Comparison of ENCODE assay signal across 17 cellular contexts in the genomic region with DNA sequence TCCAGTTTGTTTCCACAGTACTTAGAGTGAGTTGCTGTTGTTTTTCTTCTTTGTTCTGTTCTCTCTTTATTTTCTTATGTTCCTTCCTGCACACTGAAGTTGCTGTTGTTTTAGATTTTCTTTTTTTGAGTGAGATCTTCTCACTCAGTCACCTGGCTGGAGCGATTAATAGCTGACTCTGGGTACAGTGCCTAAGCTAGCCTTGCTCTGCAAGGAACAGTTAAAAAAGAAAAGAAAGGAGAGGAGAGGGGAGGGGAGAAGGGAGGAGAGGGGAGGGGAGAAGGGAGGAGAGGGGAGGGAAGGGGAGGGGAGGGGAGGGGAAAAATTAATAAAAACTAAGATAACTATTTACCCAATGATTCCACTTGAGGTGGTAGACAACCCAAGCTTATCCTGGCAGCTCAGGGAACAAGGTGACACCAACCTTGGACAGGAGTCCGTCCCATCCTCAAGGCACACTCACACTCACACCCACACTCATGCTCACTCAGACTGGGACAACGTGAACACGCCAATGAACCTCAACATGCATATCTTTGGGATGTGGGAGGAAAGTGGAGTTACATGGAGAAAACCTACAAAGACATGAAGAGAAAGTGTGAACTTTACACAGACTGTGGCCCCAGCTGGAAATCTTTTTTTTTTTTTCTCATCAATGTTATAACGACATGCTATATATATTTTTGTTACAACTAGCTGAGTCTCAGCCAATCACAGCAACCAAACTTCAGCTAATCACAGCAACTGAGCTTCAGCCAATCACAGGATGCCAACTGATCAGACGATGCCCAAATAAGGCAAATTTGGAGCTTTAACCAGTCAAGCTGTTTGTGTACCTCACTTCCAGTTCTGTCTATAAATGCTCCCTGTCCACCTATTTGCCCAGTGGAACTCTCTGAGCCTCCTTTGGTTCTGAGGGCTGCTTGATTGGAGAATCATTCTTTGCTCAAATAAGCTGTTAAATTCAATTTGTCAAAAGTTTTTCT.
"Had no signal": no experiment of that assay in that cellular context is flagged by ENCODE, and none has a peak within 500 bp of the region (broad histone marks: within the 10 kb centered on the region; RNA-seq: fewer than 3 reads in every experiment).

No MANE protein-coding gene starts in this region.

- H3K27me3 ChIP-seq: esophagus squamous epithelium, pancreas, spleen, upper lobe of right lung had no signal

- H3K27ac ChIP-seq: esophagus squamous epithelium, pancreas, spleen, upper lobe of right lung had no signal

- H3K4me3 ChIP-seq: esophagus squamous epithelium, pancreas, spleen, thoracic aorta, upper lobe of right lung had no signal

- H3K36me3 ChIP-seq: esophagus squamous epithelium, pancreas, spleen, thoracic aorta, upper lobe of right lung had no signal

- ATAC-seq: activated CD4-positive, alpha-beta T cell treated with anti-CD3 and anti-CD28 coated beads for 36 hours; activated CD8-positive, alpha-beta memory T cell treated with anti-CD3 and anti-CD28 coated beads, Interleukin-2, amount 10 ng/mL, durations not matched to agents 7 days and 5 days; activated T-cell treated with anti-CD3 and anti-CD28 coated beads, Interleukin-2, amount 50 U/mL, for 4 hours; naive thymus-derived CD4-positive, alpha-beta T cell; pancreas; stimulated activated naive B cell treated with anti-CD40 and anti-IgM and Interleukin-4, amounts not matched to agents 10 μg/mL and 1 μg/mL and 100 μg/mL, for 72 hours; T-cell; upper lobe of right lung had no signal

- H3K27ac Mint-ChIP-seq: activated CD4-positive, alpha-beta T cell treated with anti-CD3 and anti-CD28 coated beads for 36 hours; activated CD8-positive, alpha-beta memory T cell treated with anti-CD3 and anti-CD28 coated beads, Interleukin-2, amount 10 ng/mL, durations not matched to agents 7 days and 5 days; activated naive CD4-positive, alpha-beta T cell treated with anti-CD3 and anti-CD28 coated beads, Interleukin-2, amount 10 ng/mL, durations not matched to agents 7 days and 5 days; stimulated activated naive B cell treated with anti-CD40 and anti-IgM and Interleukin-4, amounts not matched to agents 10 μg/mL and 1 μg/mL and 100 μg/mL, for 72 hours; T-cell had no signal

- H3K9me3 ChIP-seq: esophagus squamous epithelium, pancreas, spleen, thoracic aorta, upper lobe of right lung had no signal

- H3K4me3 Mint-ChIP-seq: activated CD4-positive, alpha-beta T cell treated with anti-CD3 and anti-CD28 coated beads for 36 hours; activated CD8-positive, alpha-beta memory T cell treated with anti-CD3 and anti-CD28 coated beads, Interleukin-2, amount 10 ng/mL, durations not matched to agents 7 days and 5 days; activated naive CD4-positive, alpha-beta T cell treated with anti-CD3 and anti-CD28 coated beads, Interleukin-2, amount 10 ng/mL, durations not matched to agents 7 days and 5 days; activated T-cell treated with anti-CD3 and anti-CD28 coated beads, Interleukin-2, amount 50 U/mL, for 4 hours; naive thymus-derived CD4-positive, alpha-beta T cell; stimulated activated naive B cell treated with anti-CD40 and anti-IgM and Interleukin-4, amounts not matched to agents 10 μg/mL and 1 μg/mL and 100 μg/mL, for 72 hours; T-cell had no signal

- H3K27me3 Mint-ChIP-seq: activated CD4-positive, alpha-beta T cell treated with anti-CD3 and anti-CD28 coated beads for 36 hours; activated CD8-positive, alpha-beta memory T cell treated with anti-CD3 and anti-CD28 coated beads, Interleukin-2, amount 10 ng/mL, durations not matched to agents 7 days and 5 days; activated naive CD4-positive, alpha-beta T cell treated with anti-CD3 and anti-CD28 coated beads, Interleukin-2, amount 10 ng/mL, durations not matched to agents 7 days and 5 days; naive thymus-derived CD4-positive, alpha-beta T cell; stimulated activated naive B cell treated with anti-CD40 and anti-IgM and Interleukin-4, amounts not matched to agents 10 μg/mL and 1 μg/mL and 100 μg/mL, for 72 hours; T-cell had no signal

- H3K4me1 ChIP-seq: esophagus squamous epithelium, upper lobe of right lung had no signal

- H3K9me3 Mint-ChIP-seq: activated naive CD4-positive, alpha-beta T cell treated with anti-CD3 and anti-CD28 coated beads, Interleukin-2, amount 10 ng/mL, durations not matched to agents 7 days and 5 days; activated T-cell treated with anti-CD3 and anti-CD28 coated beads, Interleukin-2, amount 50 U/mL, for 4 hours; naive thymus-derived CD4-positive, alpha-beta T cell; stimulated activated naive B cell treated with anti-CD40 and anti-IgM and Interleukin-4, amounts not matched to agents 10 μg/mL and 1 μg/mL and 100 μg/mL, for 72 hours; T-cell had no signal

- DNase-seq: activated CD4-positive, alpha-beta T cell treated with anti-CD3 and anti-CD28 coated beads for 36 hours; activated CD4-positive, alpha-beta T cell treated with anti-CD3 and anti-CD28 coated beads, Interleukin-2, amount 50 U/mL, for 48 hours; activated CD8-positive, alpha-beta memory T cell treated with anti-CD3 and anti-CD28 coated beads, Interleukin-2, amount 10 ng/mL, durations not matched to agents 7 days and 5 days; activated effector memory CD4-positive, alpha-beta T cell treated with Interleukin-2 at 50 U/mL for 16 hours; activated naive CD4-positive, alpha-beta T cell treated with anti-CD3 and anti-CD28 coated beads, Interleukin-2, amount 10 ng/mL, durations not matched to agents 7 days and 5 days; activated T-cell treated with anti-CD3 and anti-CD28 coated beads, Interleukin-2, amount 50 U/mL, for 4 hours; cerebellar nuclear complex; cortex of kidney; esophagus squamous epithelium; mesenchymal stem cell; naive thymus-derived CD4-positive, alpha-beta T cell; pancreas; spleen; stimulated activated naive B cell treated with anti-CD40 and anti-IgM and Interleukin-4, amounts not matched to agents 10 μg/mL and 1 μg/mL and 100 μg/mL, for 72 hours; T-cell; upper lobe of right lung had no signal

- H3K36me3 Mint-ChIP-seq: activated naive CD4-positive, alpha-beta T cell treated with anti-CD3 and anti-CD28 coated beads, Interleukin-2, amount 10 ng/mL, durations not matched to agents 7 days and 5 days; stimulated activated naive B cell treated with anti-CD40 and anti-IgM and Interleukin-4, amounts not matched to agents 10 μg/mL and 1 μg/mL and 100 μg/mL, for 72 hours; T-cell had no signal
